Comparison of ENCODE assay signal across 1 cellular context in the genomic region with DNA sequence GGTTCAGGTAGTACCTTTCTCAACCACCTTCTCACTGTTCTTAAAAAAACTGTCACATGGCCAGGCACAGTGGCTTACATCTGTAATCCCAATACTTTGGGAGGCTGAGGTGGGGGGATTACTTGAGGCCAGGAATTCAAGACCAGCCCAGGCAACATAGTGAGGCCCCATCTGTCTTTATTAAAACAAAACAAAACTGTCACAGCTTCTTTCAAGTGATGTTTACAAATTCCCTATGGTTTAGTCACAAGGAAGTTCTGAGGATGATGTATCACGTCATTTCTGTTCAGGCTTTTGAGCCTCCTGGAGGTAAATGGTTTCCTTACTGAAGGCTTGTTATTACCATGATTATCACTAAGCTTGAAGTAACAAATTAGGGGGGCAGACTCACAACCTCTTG.
TF ChIP-seq lines count a peak whose summit lies in the region.

No MANE protein-coding gene starts in this region.

TF ChIP-seq in IMR-90, 13 proteins besides CTCF, POLR2A, EP300 and RAD21 (continued from another document):
- TF ChIP-seq, protein P1, sequence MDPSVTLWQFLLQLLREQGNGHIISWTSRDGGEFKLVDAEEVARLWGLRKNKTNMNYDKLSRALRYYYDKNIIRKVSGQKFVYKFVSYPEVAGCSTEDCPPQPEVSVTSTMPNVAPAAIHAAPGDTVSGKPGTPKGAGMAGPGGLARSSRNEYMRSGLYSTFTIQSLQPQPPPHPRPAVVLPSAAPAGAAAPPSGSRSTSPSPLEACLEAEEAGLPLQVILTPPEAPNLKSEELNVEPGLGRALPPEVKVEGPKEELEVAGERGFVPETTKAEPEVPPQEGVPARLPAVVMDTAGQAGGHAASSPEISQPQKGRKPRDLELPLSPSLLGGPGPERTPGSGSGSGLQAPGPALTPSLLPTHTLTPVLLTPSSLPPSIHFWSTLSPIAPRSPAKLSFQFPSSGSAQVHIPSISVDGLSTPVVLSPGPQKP (IDR thresholded peaks at IDR 0.05; ENCODE audit: borderline replicate concordance, low read depth, low read length), result no peak
- no peak for TF ChIP-seq SMC3 (IDR thresholded peaks at IDR 0.05; ENCODE audit: low read depth, low read length)
- no peak for TF ChIP-seq NFE2L2 (IDR thresholded peaks at IDR 0.05; ENCODE audit: low read depth, low read length)
